In the genomic region with DNA sequence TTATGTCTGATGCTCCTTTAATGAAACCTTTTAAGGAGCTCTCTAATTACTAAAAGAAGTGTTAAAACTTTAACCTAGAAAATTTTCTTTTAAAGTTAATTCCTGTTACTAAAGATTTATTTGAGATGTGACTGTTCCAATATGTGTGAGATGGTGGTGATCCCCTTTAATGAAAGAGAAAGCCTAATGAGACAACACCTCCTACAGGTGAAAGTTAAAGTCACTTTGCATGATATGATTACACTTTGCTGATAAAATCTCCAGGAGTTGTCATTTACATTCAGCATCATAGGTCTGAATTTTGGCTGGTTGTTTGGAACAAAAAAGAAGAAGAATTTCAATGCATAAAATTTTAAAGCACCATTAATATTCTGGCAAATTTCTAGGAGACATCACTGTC, we compare ENCODE assay signal across 16 cellular contexts.
"Had no signal": no experiment of that assay in that cellular context is flagged by ENCODE, and none has a peak within 500 bp of the region (broad histone marks: within the 10 kb centered on the region; RNA-seq: fewer than 3 reads in every experiment).

No MANE protein-coding gene starts in this region.

- H3K4me1 Mint-ChIP-seq: natural killer cell, neural crest cell had no signal

- ATAC-seq: mucosa of descending colon, natural killer cell, right cardiac atrium had no signal

- H3K4me2 ChIP-seq: hepatocyte had no signal

- H3K27ac ChIP-seq: colonic mucosa, hepatocyte, ovary had no signal

- H3K9me3 Mint-ChIP-seq: neural crest cell had no signal

- H3K4me3 ChIP-seq: colonic mucosa, hepatocyte, mucosa of descending colon, ovary had no signal

- H3K79me2 ChIP-seq: hepatocyte had no signal

- H3K4me3 Mint-ChIP-seq: natural killer cell, neural crest cell had no signal

- H3K27me3 Mint-ChIP-seq: progenitor cell of endocrine pancreas had no signal

- H3K36me3 ChIP-seq: colonic mucosa, ovary had no signal

- H3K36me3 Mint-ChIP-seq: natural killer cell had no signal

- H3K9me3 ChIP-seq: colonic mucosa, mucosa of descending colon, ovary had no signal

- H3K27me3 ChIP-seq: colonic mucosa, hepatocyte, ovary had no signal

- DNase-seq: colonic mucosa; dermis blood vessel endothelial cell; foreskin melanocyte; head of caudate nucleus; mucosa of descending colon; natural killer cell; nucleus accumbens; ovary; right cardiac atrium; small intestine; stimulated activated CD4-positive, alpha-beta T cell treated with anti-CD3 and anti-CD28 coated beads, Interleukin-12 subunit alpha, Interleukin-12 subunit beta, amount 100 ng/mL, for 4 hours; stimulated activated naive CD4-positive, alpha-beta T cell treated with Interleukin-2 at 50 U/mL for 16 hours; trophoblast cell had no signal

- H3K4me1 ChIP-seq: colonic mucosa had no signal

- H2AFZ ChIP-seq: hepatocyte had no signal

- H3K27ac Mint-ChIP-seq: natural killer cell, progenitor cell of endocrine pancreas had no signal
